ENCODE assay signal across 1 cellular context in genomic region chr2:111135910-111136297, GRCh38.
TF ChIP-seq lines count a peak whose summit lies in the region.

No MANE protein-coding gene starts in this region.

TF ChIP-seq in H1, 55 proteins besides CTCF, POLR2A, EP300 and RAD21:
- TF ChIP-seq RFX5 (IDR thresholded peaks at IDR 0.05; ENCODE audit: borderline replicate concordance, low read depth, low read length) (no peak), CHD2 (IDR thresholded peaks at IDR 0.05; ENCODE audit: low read length) (0 out of 2 replicates have a peak, but pooled peaks have one; percentile 13), POU5F1 (IDR thresholded peaks at IDR 0.05; ENCODE audit: low read depth, low read length) (no peak), EGR1 (IDR thresholded peaks at IDR 0.05; ENCODE audit: borderline replicate concordance, low read depth, low read length) (no peak), HDAC6 (IDR thresholded peaks at IDR 0.05; ENCODE audit: low read depth, low read length) (no peak), CHD1 (IDR thresholded peaks at IDR 0.05; ENCODE audit: low read depth, low read length) (no peak), KDM4A (IDR thresholded peaks at IDR 0.05; ENCODE audit: low read depth, low read length, severe bottlenecking) (no peak), TAF1 (IDR thresholded peaks at IDR 0.05; ENCODE audit: low read depth, low read length) (no peak), KDM5A (IDR thresholded peaks at IDR 0.05; ENCODE audit: low read length) (no peak)
